Comparison of ENCODE assay signal across 20 cellular contexts in genomic region chr2:229083606-229084349, GRCh38.
DNase-seq lines count a peak whose midpoint lies in the region; ATAC-seq and TF ChIP-seq lines count a peak whose summit lies in the region.
"Had no signal": no experiment of that assay in that cellular context is flagged by ENCODE, and none has a peak within 500 bp of the region (broad histone marks: within the 10 kb centered on the region; RNA-seq: fewer than 3 reads in every experiment).

No MANE protein-coding gene starts in this region.

- H3K4me3 ChIP-seq in right cardiac atrium (ENCODE audit: low read length) (no peak overlapping the region), upper lobe of right lung (no peak overlapping the region)
- H3K4me3 ChIP-seq: BLaER1, dorsolateral prefrontal cortex, esophagus muscularis mucosa, skin epidermis, thoracic aorta had no signal

- intact Hi-C loops in right cardiac atrium (cut with DNase I) = no loop called here
- intact Hi-C loops in upper lobe of right lung (cut with DNase I) = no loop called here

- ATAC-seq in right cardiac atrium = peak in 1 of 2 donors; percentile 44
- peak; percentile 68 for ATAC-seq in upper lobe of right lung
- no peak for ATAC-seq in HG03196 (IDR thresholded peaks at IDR 0.05; ENCODE audit: unreplicated experiment)
- ATAC-seq in GM21447 (IDR thresholded peaks at IDR 0.05; ENCODE audit: unreplicated experiment) = no peak
- ATAC-seq: activated naive CD4-positive, alpha-beta T cell treated with anti-CD3 and anti-CD28 coated beads, Interleukin-2, amount 50 U/mL, for 72 hours; PC-3 had no signal

- DNase-seq in NCI-H187 (lab: John Stamatoyannopoulos, UW) = peak; percentile 60 to 86
- peak; percentile 95 for DNase-seq in NCI-H510A treated with DMSO at 0.1 percent for 48 hours (lab: John Stamatoyannopoulos, UW)
- DNase-seq in right cardiac atrium = peak in 1 of 3 donors; percentile 27
- DNase-seq in upper lobe of right lung = no peak
- no peak for DNase-seq in activated CD8-positive, alpha-beta memory T cell treated with anti-CD3 and anti-CD28 coated beads, Interleukin-2, amount 50 U/mL, for 48 hours
- DNase-seq: activated CD4-positive, alpha-beta T cell treated with anti-CD3 and anti-CD28 coated beads, Interleukin-2, amount 10 ng/mL, durations not matched to agents 7 days and 5 days; activated T-cell treated with anti-CD3 and anti-CD28 coated beads, Interleukin-2, amount 50 U/mL, for 24 hours; brain microvascular endothelial cell; dorsolateral prefrontal cortex; H9; midbrain; NCI-H446; PC-3 had no signal

- TF ChIP-seq CTCF in upper lobe of right lung (IDR thresholded peaks at IDR 0.05) = no peak

- H3K9me3 ChIP-seq in right cardiac atrium (ENCODE audit: control insufficient read depth, low read length) = no peaks in the 10 kb centered on the region
- no peaks in the 10 kb centered on the region for H3K9me3 ChIP-seq in upper lobe of right lung
- H3K9me3 ChIP-seq: esophagus muscularis mucosa, thoracic aorta had no signal

- no peaks in the 10 kb centered on the region for H3K4me1 ChIP-seq in right cardiac atrium (ENCODE audit: control insufficient read depth, insufficient read depth, low read length)
- H3K4me1 ChIP-seq in upper lobe of right lung = peaks cover 6% of the 10 kb centered on the region

- H3K27me3 ChIP-seq in right cardiac atrium (ENCODE audit: control insufficient read depth, insufficient read depth) (no peaks in the 10 kb centered on the region), upper lobe of right lung (no peaks in the 10 kb centered on the region)
- H3K27me3 ChIP-seq: BLaER1, brain microvascular endothelial cell, dorsolateral prefrontal cortex, esophagus muscularis mucosa had no signal

- H3K27ac ChIP-seq in right cardiac atrium (ENCODE audit: low read length) (peak overlapping the region; percentile 53), upper lobe of right lung (no peak overlapping the region)
- H3K27ac ChIP-seq: BLaER1, brain microvascular endothelial cell, dorsolateral prefrontal cortex, esophagus muscularis mucosa, thoracic aorta had no signal

- 54% methylated on average over 5 of the region's 5 CpGs for WGBS in right cardiac atrium

- no peaks in the 10 kb centered on the region for H3K36me3 ChIP-seq in upper lobe of right lung
- H3K36me3 ChIP-seq: BLaER1, brain microvascular endothelial cell, esophagus muscularis mucosa, thoracic aorta had no signal

Comparison
In these comparisons a context has a peak if more than half of its experiments do, and no peak if none do; other contexts are left out.
1. DNase-seq: peak in NCI-H187 (2 of 2) and NCI-H510A treated with DMSO at 0.1 percent for 48 hours (single experiment); none in upper lobe of right lung (single experiment) and activated CD8-positive, alpha-beta memory T cell treated with anti-CD3 and anti-CD28 coated beads, Interleukin-2, amount 50 U/mL, for 48 hours (single experiment).